ENCODE assay signal across 10 cellular contexts in the genomic region with DNA sequence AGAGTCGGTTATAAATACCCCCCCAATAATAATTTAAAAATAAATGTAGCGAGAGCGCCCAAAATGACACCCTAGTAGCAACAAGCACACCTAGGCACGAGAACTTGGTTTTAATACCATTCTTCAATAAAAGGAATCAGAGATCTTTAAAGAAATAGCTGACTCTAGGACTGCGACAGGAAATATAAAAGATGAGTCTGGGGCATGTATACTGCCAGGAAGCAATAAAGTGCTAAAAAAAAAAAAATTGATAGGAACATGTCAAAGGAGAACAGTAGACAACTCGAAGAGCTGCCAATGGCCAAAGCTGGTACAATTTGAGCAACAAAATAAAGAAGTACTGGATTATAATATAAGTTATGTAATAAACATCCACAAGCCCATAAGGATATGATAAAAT. TPM values are rescaled to one million over a fixed set of nuclear protein-coding genes. Genes with fewer than 3 reads are reported as not detected.
DNase-seq lines count a peak whose midpoint lies in the region; ATAC-seq and TF ChIP-seq lines count a peak whose summit lies in the region.
"Had no signal": no experiment of that assay in that cellular context is flagged by ENCODE, and none has a peak within 500 bp of the region (broad histone marks: within the 10 kb centered on the region; RNA-seq: fewer than 3 reads in every experiment).

No MANE protein-coding gene starts in this region.

- H3K36me3 Mint-ChIP-seq in CD8-positive, alpha-beta T cell = peaks cover 49% of the 10 kb centered on the region
- H3K36me3 Mint-ChIP-seq in central memory CD8-positive, alpha-beta T cell (ENCODE audit: insufficient read depth) = peaks cover 34% of the 10 kb centered on the region
- peaks cover 4% of the 10 kb centered on the region for H3K36me3 Mint-ChIP-seq in osteocyte (ENCODE audit: unreplicated experiment)

- no peaks in the 10 kb centered on the region for H3K9me2 ChIP-seq in Loucy (replicated peaks; ENCODE audit: low read depth, low read length)

- no peak overlapping the region for H3K4me3 ChIP-seq in CD8-positive, alpha-beta T cell (ENCODE audit: low read depth, low read length)
- peak overlapping the region; percentile 96 for H3K4me3 ChIP-seq in Loucy (ENCODE audit: low read length, poor library complexity, severe bottlenecking)
- no peak overlapping the region for H3K4me3 ChIP-seq in effector memory CD4-positive, alpha-beta T cell (ENCODE audit: insufficient read depth, low read depth, low read length, poor library complexity, severe bottlenecking)

- no peaks in the 10 kb centered on the region for H3K9me3 Mint-ChIP-seq in CD8-positive, alpha-beta T cell
- H3K9me3 Mint-ChIP-seq in central memory CD8-positive, alpha-beta T cell = no peaks in the 10 kb centered on the region
- no peaks in the 10 kb centered on the region for H3K9me3 Mint-ChIP-seq in osteocyte (ENCODE audit: unreplicated experiment)

- no peaks in the 10 kb centered on the region for H3K9me3 ChIP-seq in CD8-positive, alpha-beta T cell (ENCODE audit: low read length)
- H3K9me3 ChIP-seq in Loucy (ENCODE audit: insufficient read depth, low read depth, low read length) = no peaks in the 10 kb centered on the region
- no peaks in the 10 kb centered on the region for H3K9me3 ChIP-seq in effector memory CD4-positive, alpha-beta T cell (ENCODE audit: control insufficient read depth, low read length)

- no peaks in the 10 kb centered on the region for H3K27me3 ChIP-seq in CD8-positive, alpha-beta T cell (ENCODE audit: insufficient read depth, low read length)
- H3K27me3 ChIP-seq in Loucy (ENCODE audit: insufficient read depth, low read length, poor library complexity, severe bottlenecking) = no peaks in the 10 kb centered on the region
- no peaks in the 10 kb centered on the region for H3K27me3 ChIP-seq in effector memory CD4-positive, alpha-beta T cell (replicated peaks; ENCODE audit: control insufficient read depth, insufficient read depth, low read length, poor library complexity, severe bottlenecking)

- peak overlapping the region; percentile 66 for H3K27ac Mint-ChIP-seq in CD8-positive, alpha-beta T cell
- H3K27ac Mint-ChIP-seq in central memory CD8-positive, alpha-beta T cell (ENCODE audit: low read depth) = no peak overlapping the region
- H3K27ac Mint-ChIP-seq in osteocyte (ENCODE audit: unreplicated experiment) = no peak overlapping the region

- H3K27ac ChIP-seq in CD8-positive, alpha-beta T cell (ENCODE audit: low read depth, low read length) = no peak overlapping the region
- H3K27ac ChIP-seq in effector memory CD4-positive, alpha-beta T cell (ENCODE audit: insufficient read depth, low read length, poor library complexity, severe bottlenecking) = no peak overlapping the region

- intact Hi-C loops in CD8-positive, alpha-beta T cell (cut with DNase I, micrococcal nuclease) = loop anchor here (5.0 to 10.0 kb wide), 2 partner anchors 478 to 1459 kb away; a partner anchor contains a TSS

- TF ChIP-seq CTCF in CD8-positive, alpha-beta T cell (IDR thresholded peaks at IDR 0.05) = no peak
- TF ChIP-seq CTCF in Loucy (conservative IDR thresholded peaks at IDR 0.05; ENCODE audit: low read length) (no peak), osteocyte (IDR thresholded peaks at IDR 0.05) (no peak)

- no peak for ATAC-seq in CD8-positive, alpha-beta T cell
- ATAC-seq in central memory CD8-positive, alpha-beta T cell (replicated peaks; ENCODE audit: extremely low read depth, poor library complexity, severe bottlenecking) = no peak
- no peak for ATAC-seq in HG02678 (IDR thresholded peaks at IDR 0.05; ENCODE audit: unreplicated experiment)

- CTCF ChIA-PET in CD8-positive, alpha-beta T cell (lab: Charles Lee) = interaction anchor here (0.6 to 1.4 kb wide), 3 partner anchors 11 to 98 kb away, joined by 3 to 4 read pairs (median 3); no protein-coding TSS in a partner anchor

- peak overlapping the region; percentile 99 for H3K4me3 Mint-ChIP-seq in CD8-positive, alpha-beta T cell
- peak overlapping the region; percentile 96 for H3K4me3 Mint-ChIP-seq in central memory CD8-positive, alpha-beta T cell
- peak overlapping the region; percentile 47 for H3K4me3 Mint-ChIP-seq in osteocyte (ENCODE audit: unreplicated experiment)

- DNase-seq in CD8-positive, alpha-beta T cell = no peak
- DNase-seq in central memory CD8-positive, alpha-beta T cell (ENCODE audit: low spot score in 2 of 2) = no peak
- DNase-seq in osteocyte (ENCODE audit: extremely low spot score, unreplicated experiment) (no peak), GM19240 (ENCODE audit: insufficient read length, low spot score) (no peak)
- no peak for DNase-seq in effector memory CD4-positive, alpha-beta T cell
- DNase-seq: hippocampal formation; NCI-H2029; stimulated activated CD4-positive, alpha-beta T cell treated with anti-CD3 and anti-CD28 coated beads, Interleukin-4, amount 100 ng/mL, for 24 hours had no signal

- H4K20me1 ChIP-seq in Loucy (ENCODE audit: insufficient read depth, low read length, poor library complexity, severe bottlenecking) = peaks cover 65% of the 10 kb centered on the region

- POLR2A ChIA-PET in CD8-positive, alpha-beta T cell (lab: Charles Lee) = interaction anchor here (0.6 to 2.3 kb wide), 2 partner anchors 27 to 59 kb away, joined by 3 to 6 read pairs; no protein-coding TSS in a partner anchor

- peaks cover 61% of the 10 kb centered on the region for H3K4me1 ChIP-seq in CD8-positive, alpha-beta T cell (ENCODE audit: insufficient read depth, low read length)
- H3K4me1 ChIP-seq in Loucy (ENCODE audit: insufficient read depth, low read length, poor library complexity, severe bottlenecking) = peaks cover 56% of the 10 kb centered on the region
- peaks cover 35% of the 10 kb centered on the region for H3K4me1 ChIP-seq in effector memory CD4-positive, alpha-beta T cell (ENCODE audit: control insufficient read depth, insufficient read depth, low read length, poor library complexity, severe bottlenecking)

- peak overlapping the region; percentile 97 for H3K9ac ChIP-seq in Loucy (ENCODE audit: low read depth, low read length, poor library complexity, severe bottlenecking)

- peaks cover 91% of the 10 kb centered on the region for H3K79me2 ChIP-seq in Loucy (ENCODE audit: insufficient read depth, low read length)

- no peak overlapping the region for H2AFZ ChIP-seq in Loucy (ENCODE audit: low read length)

- H3K4me2 ChIP-seq in Loucy (ENCODE audit: low read depth, low read length, poor library complexity, severe bottlenecking) = peak overlapping the region; percentile 92

- H3K4me1 Mint-ChIP-seq in CD8-positive, alpha-beta T cell (ENCODE audit: low read depth) = peaks cover 71% of the 10 kb centered on the region
- peaks cover 77% of the 10 kb centered on the region for H3K4me1 Mint-ChIP-seq in central memory CD8-positive, alpha-beta T cell
- peaks cover 52% of the 10 kb centered on the region for H3K4me1 Mint-ChIP-seq in osteocyte (ENCODE audit: unreplicated experiment)

- no peaks in the 10 kb centered on the region for H3K36me3 ChIP-seq in CD8-positive, alpha-beta T cell (ENCODE audit: insufficient read depth, low read length)
- H3K36me3 ChIP-seq in Loucy (ENCODE audit: insufficient read depth, low read length) = no peaks in the 10 kb centered on the region
- H3K36me3 ChIP-seq in effector memory CD4-positive, alpha-beta T cell (ENCODE audit: control insufficient read depth, insufficient read depth, low read length) = no peaks in the 10 kb centered on the region

- no peaks in the 10 kb centered on the region for H3K27me3 Mint-ChIP-seq in CD8-positive, alpha-beta T cell (ENCODE audit: low read depth)
- no peaks in the 10 kb centered on the region for H3K27me3 Mint-ChIP-seq in central memory CD8-positive, alpha-beta T cell
- H3K27me3 Mint-ChIP-seq in osteocyte (ENCODE audit: unreplicated experiment) = no peaks in the 10 kb centered on the region

- no peaks in the 10 kb centered on the region for H3F3A ChIP-seq in Loucy (ENCODE audit: low read depth)

RNA-seq across cellular contexts. Expression of a gene that starts 2.2 kb away (rescaled TPM):
- 100 to 1,000 TPM; 287 to 316 TPM for total RNA-seq in CD8-positive, alpha-beta T cell
- 93.9 and 96.5 TPM in 2 replicates for total RNA-seq in osteocyte

RNA-seq across cellular contexts. Expression of a gene that starts 28.9 kb away (rescaled TPM):
- 1 to 10 TPM; 1.6 to 1.9 TPM for total RNA-seq in CD8-positive, alpha-beta T cell
- total RNA-seq in osteocyte = 4.8 and 4.9 TPM in 2 replicates

Comparison
In these comparisons a context has a peak if more than half of its experiments do, and no peak if none do; other contexts are left out.
1. H3K4me3 Mint-ChIP-seq: peak in every context shown above with its lines; median percentile 99 in CD8-positive, alpha-beta T cell; 96 in central memory CD8-positive, alpha-beta T cell; 47 in osteocyte.